Comparison of ENCODE assay signal across 9 cellular contexts in genomic region chr9:20611751-20612287, GRCh38. TPM values are rescaled to one million over a fixed set of nuclear protein-coding genes. Genes with fewer than 3 reads are reported as not detected.
A peak's percentile ranks its signal among the peaks of the same experiment; 100 is the strongest.
DNase-seq lines count a peak whose midpoint lies in the region; ATAC-seq and TF ChIP-seq lines count a peak whose summit lies in the region.
"Had no signal": no experiment of that assay in that cellular context is flagged by ENCODE, and none has a peak within 500 bp of the region (broad histone marks: within the 10 kb centered on the region; RNA-seq: fewer than 3 reads in every experiment).

No MANE protein-coding gene starts in this region.

- DNase-seq in GM12864 (ENCODE audit: low read depth), result no peak
- peak; percentile 15 for DNase-seq in NCI-H774 (lab: John Stamatoyannopoulos, UW)
- DNase-seq in sciatic nerve (ENCODE audit: low spot score), result no peak
- no peak for DNase-seq in activated T-cell treated with anti-CD3 and anti-CD28 coated beads for 4 hours
- DNase-seq in COLO668 (lab: John Stamatoyannopoulos, UW; ENCODE audit: unreplicated experiment), result no peak
- DNase-seq in NCI-H1417 treated with DMSO at 0.1 percent for 48 hours (lab: John Stamatoyannopoulos, UW), result no peak
- DNase-seq: activated CD4-positive, alpha-beta T cell treated with anti-CD3 and anti-CD28 coated beads, Interleukin-2, amount 50 U/mL, for 4 hours had no signal

- H3K4me3 ChIP-seq in GM12864 (ENCODE audit: low read depth, low read length), result no peak overlapping the region

- intact Hi-C loops in sciatic nerve (cut with DNase I), result no loop called here

- peak; percentile 29 for TF ChIP-seq CTCF in GM12864 (IDR thresholded peaks at IDR 0.05; ENCODE audit: low read depth, low read length, missing control alignments)

- ATAC-seq in esophagus mucosa (peak; percentile 33), sciatic nerve (peak; percentile 38), HG03432 (IDR thresholded peaks at IDR 0.05; ENCODE audit: unreplicated experiment) (no peak)

RNA-seq across cellular contexts. Expression of gene MLLT3, which starts 10.5 kb away (rescaled TPM):
- total RNA-seq in esophagus mucosa (7.9 TPM), sciatic nerve (19.3 TPM)
